8 cellular contexts compared by ENCODE assay signal in genomic region chr4:4859799-4860380, GRCh38. TPM values are rescaled to one million over a fixed set of nuclear protein-coding genes. Genes with fewer than 3 reads are reported as not detected.
DNase-seq lines count a peak whose midpoint lies in the region; ATAC-seq and TF ChIP-seq lines count a peak whose summit lies in the region.

No MANE protein-coding gene starts in this region.

- peak overlapping the region; percentile 88 for H3K9ac ChIP-seq in HCT116 (ENCODE audit: low read length)
- H3K9ac ChIP-seq in NT2/D1 (ENCODE audit: insufficient read length, low read depth) = peak overlapping the region; percentile 76

- peak overlapping the region; percentile 94 for H3K27ac ChIP-seq in HCT116 (ENCODE audit: low read depth, low read length)

- BruUV-seq in HCT116 (replicated peaks; lab: Mats Ljungman, UMichigan) = no TSS peak

- POLR2A ChIA-PET in HCT116 (lab: Charles Lee) = interaction anchor here (0.6 to 2.4 kb wide), 3 partner anchors 19 to 99 kb away, joined by 3 to 9 read pairs (median 3); no protein-coding TSS in a partner anchor

- no peak for TF ChIP-seq RAD21 in HCT116 (IDR thresholded peaks at IDR 0.05; ENCODE audit: low read depth)

- no peaks in the 10 kb centered on the region for H3K9me2 ChIP-seq in HCT116 (ENCODE audit: insufficient read depth)

- H3K4me2 ChIP-seq in HCT116 (ENCODE audit: low read length) = peak overlapping the region; percentile 76

- no peak for TF ChIP-seq POLR2A in HCT116 (IDR thresholded peaks at IDR 0.05; ENCODE audit: borderline replicate concordance, extremely low read depth, insufficient read depth, insufficient read length)

- H3K36me3 ChIP-seq in HCT116 (ENCODE audit: control insufficient read depth in 1 of 2, insufficient read depth in 2 of 2, low read length in 2 of 2) (peaks cover 17 to 27% of the 10 kb centered on the region in 2 experiments; a peak in 3 of 4 replicates), NT2/D1 (ENCODE audit: insufficient read depth, insufficient read length, low read length) (peaks cover 20% of the 10 kb centered on the region)

- no peak for TF ChIP-seq CTCF in GM12865 (IDR thresholded peaks at IDR 0.05; ENCODE audit: insufficient read depth, low read depth, low read length, missing control alignments)
- TF ChIP-seq CTCF in HCT116 (IDR thresholded peaks at IDR 0.05 in 2 of 3, conservative IDR thresholded peaks at IDR 0.05 in 1 of 3; ENCODE audit: borderline replicate concordance in 1 of 3, insufficient read depth in 1 of 3, low read depth in 2 of 3, low read length in 2 of 3) = no peak
- no peak for TF ChIP-seq CTCF in foreskin fibroblast (IDR thresholded peaks at IDR 0.05; ENCODE audit: low read depth, low read length)
- no peak for TF ChIP-seq CTCF in retinal pigment epithelial cell (conservative IDR thresholded peaks at IDR 0.05; ENCODE audit: low read depth, low read length)

- H3K9me3 ChIP-seq in HCT116 (ENCODE audit: control insufficient read depth in 1 of 2, insufficient read depth in 1 of 2, low read depth in 1 of 2, low read length in 2 of 2) (no peaks in the 10 kb centered on the region), NT2/D1 (ENCODE audit: insufficient read depth, low read length) (no peaks in the 10 kb centered on the region)

- peaks cover 30% of the 10 kb centered on the region for H3K79me2 ChIP-seq in HCT116 (ENCODE audit: insufficient read depth, low read length)

- intact Hi-C loops in HCT116 (cut with micrococcal nuclease) = loop anchor here (5.0 kb wide), 4 partner anchors 98 to 368 kb away; partner anchors contain the start of gene STX18

- RAD21 ChIA-PET in HCT116 (lab: Charles Lee; ENCODE audit: low non-redundant PET in 1 of 2, low total read pairs in 2 of 2, uncharacterized antibody in 2 of 2, unreplicated experiment in 2 of 2) = interaction anchor here in 1 of 2 experiments (1.2 kb wide), 1 partner anchor 96 kb away, joined by 3 read pairs; no protein-coding TSS in a partner anchor

- H3K4me3 ChIP-seq in GM12865 (ENCODE audit: low read depth, low read length) (peak overlapping the region; percentile 76), HCT116 (replicated peaks in 1 of 2; ENCODE audit: low read depth in 1 of 2, low read length in 2 of 2) (peak overlapping the region; percentile 58 to 67), NT2/D1 (ENCODE audit: insufficient read length, low read depth) (peak overlapping the region; percentile 49), foreskin fibroblast (ENCODE audit: low read depth in 1 of 2, low read length in 2 of 2) (peak overlapping the region; percentile 86 to 90), retinal pigment epithelial cell (ENCODE audit: low read length) (peak overlapping the region; percentile 51)

- DNase-seq in GM12865 (ENCODE audit: low read depth) (peak; percentile 34), HCT116 (ENCODE audit: low read depth, low spot score) (no peak), NT2/D1 (ENCODE audit: low read depth, low spot score) (no peak), foreskin fibroblast (peak in 1 of 2 donors; percentile 49), retinal pigment epithelial cell (ENCODE audit: low read depth) (no peak), iPS-NIHi11 (ENCODE audit: low spot score) (no peak), NCI-H2107 (lab: John Stamatoyannopoulos, UW) (no peak), NCI-H774 (lab: John Stamatoyannopoulos, UW) (no peak)

- H3K4me1 ChIP-seq in HCT116 (ENCODE audit: control insufficient read depth in 1 of 2, insufficient read depth in 2 of 2, low read length in 2 of 2) = peaks cover 22 to 44% of the 10 kb centered on the region in 2 experiments
- peaks cover 11% of the 10 kb centered on the region for H3K4me1 ChIP-seq in NT2/D1 (ENCODE audit: insufficient read depth, insufficient read length)

- CTCF ChIA-PET in HCT116 (lab: Charles Lee) = no interaction called here

- H3K27me3 ChIP-seq in HCT116 (ENCODE audit: insufficient read depth, low read length) (no peaks in the 10 kb centered on the region), NT2/D1 (ENCODE audit: insufficient read depth, insufficient read length) (peaks cover 94% of the 10 kb centered on the region)

- no peak overlapping the region for H2AFZ ChIP-seq in HCT116 (ENCODE audit: low read depth, low read length, poor library complexity, severe bottlenecking)

- ATAC-seq in HCT116 = peak; percentile 43

- H4K20me1 ChIP-seq in HCT116 (ENCODE audit: insufficient read depth) = peaks cover 3% of the 10 kb centered on the region; the same call in 1 of the 2 replicates

TF ChIP-seq in HCT116, 20 proteins besides CTCF, POLR2A, EP300 and RAD21:
- peak; percentile 94 for TF ChIP-seq ZFX (IDR thresholded peaks at IDR 0.05)
- no peak for TF ChIP-seq POLR2AphosphoS5 (IDR thresholded peaks at IDR 0.05; ENCODE audit: low read depth, low read length)

RNA-seq across cellular contexts. Expression of gene MSX1, which starts 0.4 kb away (rescaled TPM):
- total RNA-seq in HCT116 (2021; ENCODE audit: unreplicated experiment) = 59.9 TPM
- polyA plus RNA-seq in HCT116 (2012) = 36.3 and 38.1 TPM in 2 replicates
